8 cellular contexts compared by ENCODE assay signal in the genomic region with DNA sequence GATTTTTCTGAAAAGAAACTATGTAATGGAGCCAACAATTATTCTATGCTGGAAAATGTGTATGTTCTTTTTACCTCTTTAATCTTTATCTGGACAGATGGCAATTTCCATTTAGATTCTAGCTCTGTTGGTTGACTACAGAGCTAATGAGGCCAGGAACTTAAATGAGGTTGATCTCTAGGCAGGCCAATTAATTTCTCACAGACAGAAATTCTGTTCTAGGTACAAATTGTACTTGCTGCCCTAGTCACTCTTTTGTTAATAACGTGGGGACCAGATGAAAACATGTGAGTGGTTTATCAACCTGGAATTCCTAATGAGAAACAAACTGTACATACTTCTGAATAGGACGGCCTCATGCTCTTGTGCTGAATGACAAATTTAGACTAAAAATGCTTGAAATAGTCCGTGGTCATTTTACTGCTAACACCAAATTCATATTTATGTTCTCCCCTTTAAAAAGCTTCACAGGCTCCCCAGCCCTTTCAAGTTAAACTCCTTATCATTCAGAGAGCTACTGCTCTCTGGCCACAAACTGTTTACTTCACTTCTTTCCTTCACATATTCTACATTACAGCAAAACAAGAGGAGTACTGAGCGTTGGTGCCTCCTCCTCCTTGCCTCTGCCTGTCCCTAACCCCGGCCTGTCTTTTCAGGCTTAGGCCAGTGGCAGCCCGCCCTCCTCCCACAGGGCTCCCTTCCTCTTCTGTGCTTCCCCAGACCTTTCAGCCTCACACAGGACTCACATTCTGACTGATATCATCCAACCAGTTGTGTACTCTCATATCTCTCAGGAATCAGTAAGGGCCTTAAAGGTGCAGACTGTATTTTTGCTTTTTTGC. TPM values are rescaled to one million over a fixed set of nuclear protein-coding genes. Genes with fewer than 3 reads are reported as not detected.
DNase-seq lines count a peak whose midpoint lies in the region; ATAC-seq, FAIRE-seq and TF ChIP-seq lines count a peak whose summit lies in the region.

No MANE protein-coding gene starts in this region.

- H3K4me1 ChIP-seq in H9 (ENCODE audit: insufficient read depth, low read length) (no peaks in the 10 kb centered on the region; the same call in 1 of the 2 replicates), kidney (ENCODE audit: control insufficient read depth in 1 of 2, insufficient read depth in 1 of 2, low read depth in 1 of 2, low read length in 2 of 2) (peaks cover 10 to 27% of the 10 kb centered on the region in 2 donors), suprapubic skin (peaks cover 33% of the 10 kb centered on the region)

- no peak overlapping the region for H4K8ac ChIP-seq in H9 (replicated peaks; ENCODE audit: insufficient read length, low read depth, low read length)

- H2BK12ac ChIP-seq in H9 (ENCODE audit: insufficient read length, low read depth, low read length): no peak overlapping the region

- no peak for FAIRE-seq in kidney (lab: Jason Lieb, UNC)

- no peaks in the 10 kb centered on the region for H3K9me3 ChIP-seq in H9 (ENCODE audit: control insufficient read depth, low read depth, low read length)
- H3K9me3 ChIP-seq in kidney (ENCODE audit: control insufficient read depth in 1 of 2, low read length in 2 of 2): no peaks in the 10 kb centered on the region
- H3K9me3 ChIP-seq in suprapubic skin: no peaks in the 10 kb centered on the region

- no peak overlapping the region for H2BK20ac ChIP-seq in H9 (ENCODE audit: low read depth, low read length, poor library complexity, severe bottlenecking)

- H3K4me2 ChIP-seq in H9 (ENCODE audit: insufficient read depth, insufficient read length, low read length): no peak overlapping the region

- H3K4ac ChIP-seq in H9 (ENCODE audit: low read depth, low read length): no peak overlapping the region

- H4K91ac ChIP-seq in H9 (ENCODE audit: insufficient read length, low read depth, low read length): no peak overlapping the region

- no peaks in the 10 kb centered on the region for H3K23me2 ChIP-seq in H9 (ENCODE audit: insufficient read length, low read depth, low read length, poor library complexity, severe bottlenecking)

- peak overlapping the region in 2 of 3 experiments; percentile 7 to 71; a peak in 4 of 7 replicates for H3K27ac Mint-ChIP-seq in H9

- TF ChIP-seq EP300 in suprapubic skin (IDR thresholded peaks at IDR 0.05): no peak

- H3K27me3 ChIP-seq in H9 (ENCODE audit: insufficient read depth, low read length) (no peaks in the 10 kb centered on the region), suprapubic skin (no peaks in the 10 kb centered on the region)

- H3K79me2 ChIP-seq in H9 (ENCODE audit: insufficient read depth, low read length): no peaks in the 10 kb centered on the region

- no peaks in the 10 kb centered on the region for H3K79me1 ChIP-seq in H9 (ENCODE audit: insufficient read depth, low read depth, low read length, poor library complexity, severe bottlenecking)

- no peak overlapping the region for H3T11ph ChIP-seq in H9 (ENCODE audit: low read length)

- H3K36me3 ChIP-seq in kidney (ENCODE audit: control insufficient read depth in 1 of 2, insufficient read depth in 2 of 2, low read length in 2 of 2) (no peaks in the 10 kb centered on the region), suprapubic skin (no peaks in the 10 kb centered on the region)

- H2AFZ ChIP-seq in H9 (ENCODE audit: low read length): no peak overlapping the region

- peaks cover 0 to 5% (median 0%) of the 10 kb centered on the region in 3 experiments; a peak in 2 of 7 replicates for H3K36me3 Mint-ChIP-seq in H9 (ENCODE audit: insufficient read depth in 1 of 3, low read depth in 3 of 3)

- no peak for TF ChIP-seq POLR2A in suprapubic skin (IDR thresholded peaks at IDR 0.05)

- no peak overlapping the region for H3K4me3 ChIP-seq in kidney (ENCODE audit: low read length in 2 of 2)
- no peak overlapping the region for H3K4me3 ChIP-seq in suprapubic skin

- no peak overlapping the region for H3K23ac ChIP-seq in H9 (ENCODE audit: insufficient read length, low read depth, low read length)

- no peak overlapping the region for H2BK5ac ChIP-seq in H9 (ENCODE audit: insufficient read length, low read length)

- WGBS in H9 (ENCODE audit: extremely low coverage, insufficient read length, low lambda C conversion rate): no CpG with 5 or more reads among the region's 6 CpGs
- WGBS in suprapubic skin: 41% methylated on average over 6 of the region's 6 CpGs

- H2BK120ac ChIP-seq in H9 (ENCODE audit: low read depth, low read length, poor library complexity, severe bottlenecking): no peak overlapping the region

- peak; percentile 66 for ATAC-seq in GM18520 (IDR thresholded peaks at IDR 0.05; ENCODE audit: unreplicated experiment)

- no peak for TF ChIP-seq CTCF in H9 (conservative IDR thresholded peaks at IDR 0.05)
- TF ChIP-seq CTCF in kidney (IDR thresholded peaks at IDR 0.05; ENCODE audit: borderline replicate concordance, extremely low read depth, insufficient read depth): no peak
- TF ChIP-seq CTCF in suprapubic skin (IDR thresholded peaks at IDR 0.05): no peak

- peaks cover 19 to 23% of the 10 kb centered on the region in 2 experiments for H3K4me1 Mint-ChIP-seq in H9

- no peaks in the 10 kb centered on the region for H3K9me3 Mint-ChIP-seq in H9

- H3K18ac ChIP-seq in H9 (ENCODE audit: insufficient read length, low read depth, low read length): no peak overlapping the region

- H4K20me1 ChIP-seq in H9 (ENCODE audit: control insufficient read depth, insufficient read depth, insufficient read length): no peaks in the 10 kb centered on the region

- H2BK15ac ChIP-seq in H9 (ENCODE audit: low read depth, low read length): no peak overlapping the region

- H3K4me3 Mint-ChIP-seq in H9: no peak overlapping the region

- H3K9ac ChIP-seq in H9 (ENCODE audit: extremely low read depth, insufficient read length, low read length): no peak overlapping the region
- H3K9ac ChIP-seq in kidney (ENCODE audit: low read length in 2 of 2): peak overlapping the region in 1 of 2 donors; percentile 52

- no peak overlapping the region for H2AK5ac ChIP-seq in H9 (ENCODE audit: insufficient read length, low read length)

- H4K5ac ChIP-seq in H9 (ENCODE audit: insufficient read length, low read depth, low read length): no peak overlapping the region

- DNase-seq in H9 (peak; percentile 50), NAMALWA (ENCODE audit: low spot score) (peak; percentile 6), astrocyte of the hippocampus (ENCODE audit: low read depth, low spot score) (peak; percentile 32), kidney (peak; percentile 78), suprapubic skin (ENCODE audit: low spot score in 2 of 2) (no peak), AG08395 (ENCODE audit: low spot score) (no peak), HT-29 (ENCODE audit: low spot score) (no peak)

- no peak overlapping the region for H3K56ac ChIP-seq in H9 (ENCODE audit: insufficient read length, low read depth, low read length)

- intact Hi-C loops in kidney (cut with DNase I): no loop called here

- no peak overlapping the region for H3K14ac ChIP-seq in H9 (ENCODE audit: insufficient read depth, low read length)

- no peak overlapping the region for H3K27ac ChIP-seq in H9 (ENCODE audit: insufficient read length, low read depth, low read length)
- H3K27ac ChIP-seq in kidney (ENCODE audit: low read depth in 2 of 2, low read length in 2 of 2): peak overlapping the region; percentile 79 to 81
- H3K27ac ChIP-seq in suprapubic skin: peak overlapping the region; percentile 7

- H3K27me3 Mint-ChIP-seq in H9 (ENCODE audit: low read depth): no peaks in the 10 kb centered on the region

RNA-seq across cellular contexts. Expression of a gene that starts 41.4 kb away (rescaled TPM):
- total RNA-seq in H9 (2021) (12.9 and 13.2 TPM in 2 replicates), kidney (25.2 TPM), suprapubic skin (10 to 100 TPM; 12.7 to 17.1 (median 16.4) TPM)
- 36.2 TPM for polyA plus RNA-seq in kidney (ENCODE audit: insufficient read depth, low read depth, low replicate concordance)
- total RNA-seq in HT-29 (2014; rRNA removed; shearing (Covaris generic)): 7.1 and 8.7 TPM in 2 replicates

Comparison
In these comparisons a context has a peak if more than half of its experiments do, and no peak if none do; other contexts are left out.
1. DNase-seq: peak in H9 (single experiment), NAMALWA (single experiment), astrocyte of the hippocampus (single experiment) and kidney (single experiment); none in suprapubic skin (0 of 2), AG08395 (single experiment) and HT-29 (single experiment).